21 cellular contexts compared by ENCODE assay signal in the genomic region with DNA sequence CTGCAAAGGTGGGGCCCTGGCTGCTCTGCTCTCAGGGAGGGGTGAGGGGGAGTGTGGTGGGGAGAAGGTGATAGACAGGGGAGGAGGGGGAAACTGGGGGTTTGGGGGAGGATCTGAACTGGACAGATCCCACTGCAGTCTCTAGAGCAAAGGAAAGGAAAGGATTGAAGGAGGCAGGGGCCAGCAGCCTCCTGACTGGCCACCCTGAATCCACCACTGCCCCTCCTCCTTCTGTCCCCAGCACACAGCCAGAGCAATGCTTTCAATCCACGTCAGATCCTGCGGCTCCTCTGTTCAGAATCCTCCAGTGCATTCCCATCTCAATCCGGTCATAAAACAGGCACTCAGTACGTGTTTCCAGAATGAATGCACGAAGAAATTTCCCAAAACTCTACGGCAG.
DNase-seq lines count a peak whose midpoint lies in the region; ATAC-seq and TF ChIP-seq lines count a peak whose summit lies in the region.
"Had no signal": no experiment of that assay in that cellular context is flagged by ENCODE, and none has a peak within 500 bp of the region (broad histone marks: within the 10 kb centered on the region; RNA-seq: fewer than 3 reads in every experiment).

No MANE protein-coding gene starts in this region.

- H3K79me2 ChIP-seq in osteoblast (ENCODE audit: insufficient read depth, low read length) = no peaks in the 10 kb centered on the region

- H3K4me3 ChIP-seq in osteoblast (ENCODE audit: insufficient read depth, low read length) = no peak overlapping the region
- H3K4me3 ChIP-seq: tibial nerve had no signal

- DNase-seq in Right ventricle myocardium superior = no peak
- DNase-seq in Right ventricle myocardium inferior (ENCODE audit: missing footprints) = no peak
- DNase-seq in iPS-NIHi11 (ENCODE audit: low spot score) = peak; percentile 51
- peak; percentile 75 for DNase-seq in osteoblast (ENCODE audit: insufficient read length, low spot score, missing footprints)
- DNase-seq in stimulated activated naive B cell treated with anti-CD40 and anti-IgM and Interleukin-4, amounts not matched to agents 10 μg/mL and 1 μg/mL and 100 μg/mL, for 72 hours = no peak
- DNase-seq in activated T-cell treated with anti-CD3 and anti-CD28 coated beads, Interleukin-2, amount 50 U/mL, for 48 hours = no peak
- no peak for DNase-seq in effector CD8-positive, alpha-beta T cell (lab: John Stamatoyannopoulos, UW)
- DNase-seq in NK-92 treated with Interleukin-12 subunit alpha and Interleukin-12 subunit beta, amount 100 ng/mL, for 24 hours (lab: John Stamatoyannopoulos, UW) = no peak
- DNase-seq: activated CD4-positive, CD25-positive, alpha-beta regulatory T cell; activated CD8-positive, alpha-beta T cell treated with anti-CD3 and anti-CD28 coated beads for 36 hours; activated T-cell treated with anti-CD3 and anti-CD28 coated beads, Interleukin-2, amount 50 U/mL, for 4 hours; Caco-2; hippocampal formation; KG1; NCI-H2081; NCI-H526 treated with DMSO at 0.1 percent for 48 hours; SHP77 treated with DMSO at 0.1 percent for 48 hours; T-helper 17 cell had no signal

- H3K27ac Mint-ChIP-seq in stimulated activated naive B cell treated with anti-CD40 and anti-IgM and Interleukin-4, amounts not matched to agents 10 μg/mL and 1 μg/mL and 100 μg/mL, for 72 hours = no peak overlapping the region
- H3K27ac Mint-ChIP-seq: activated CD8-positive, alpha-beta T cell treated with anti-CD3 and anti-CD28 coated beads for 36 hours; activated naive CD4-positive, alpha-beta T cell treated with anti-CD3 and anti-CD28 coated beads, Interleukin-2, amount 50 U/mL, for 24 hours; stimulated activated effector memory CD8-positive, alpha-beta T cell treated with anti-CD3 and anti-CD28 coated beads, Interleukin-12 subunit alpha, Interleukin-12 subunit beta, amount 100 ng/mL, for 72 hours; T-helper 17 cell had no signal

- H3K36me3 Mint-ChIP-seq in stimulated activated naive B cell treated with anti-CD40 and anti-IgM and Interleukin-4, amounts not matched to agents 10 μg/mL and 1 μg/mL and 100 μg/mL, for 72 hours = peaks cover 0 to 7% of the 10 kb centered on the region in 2 donors
- H3K36me3 Mint-ChIP-seq: activated naive CD4-positive, alpha-beta T cell treated with anti-CD3 and anti-CD28 coated beads, Interleukin-2, amount 50 U/mL, for 24 hours; stimulated activated effector memory CD8-positive, alpha-beta T cell treated with anti-CD3 and anti-CD28 coated beads, Interleukin-12 subunit alpha, Interleukin-12 subunit beta, amount 100 ng/mL, for 72 hours had no signal

- H3K36me3 ChIP-seq in osteoblast (ENCODE audit: insufficient read depth, low read length) = no peaks in the 10 kb centered on the region
- H3K36me3 ChIP-seq: tibial nerve had no signal

- no peak overlapping the region for H2AFZ ChIP-seq in osteoblast (ENCODE audit: low read length)

- peaks cover 0 to 5% of the 10 kb centered on the region in 2 donors for H3K9me3 Mint-ChIP-seq in stimulated activated naive B cell treated with anti-CD40 and anti-IgM and Interleukin-4, amounts not matched to agents 10 μg/mL and 1 μg/mL and 100 μg/mL, for 72 hours
- H3K9me3 Mint-ChIP-seq: activated CD8-positive, alpha-beta T cell treated with anti-CD3 and anti-CD28 coated beads for 36 hours; activated naive CD4-positive, alpha-beta T cell treated with anti-CD3 and anti-CD28 coated beads, Interleukin-2, amount 50 U/mL, for 24 hours; activated T-cell treated with anti-CD3 and anti-CD28 coated beads, Interleukin-2, amount 50 U/mL, for 4 hours; stimulated activated effector memory CD8-positive, alpha-beta T cell treated with anti-CD3 and anti-CD28 coated beads, Interleukin-12 subunit alpha, Interleukin-12 subunit beta, amount 100 ng/mL, for 72 hours had no signal

- intact Hi-C loops in Right ventricle myocardium superior (cut with DNase I) = no loop called here
- intact Hi-C loops in Right ventricle myocardium inferior (cut with DNase I) = no loop called here

- no peaks in the 10 kb centered on the region for H3K9me3 ChIP-seq in osteoblast (ENCODE audit: low read depth, low read length)
- H3K9me3 ChIP-seq: Caco-2 had no signal

- peaks cover 4% of the 10 kb centered on the region for H3K27me3 ChIP-seq in osteoblast (ENCODE audit: insufficient read depth, low read length)

- no peak overlapping the region for H3K27ac ChIP-seq in osteoblast (ENCODE audit: low read depth, low read length)
- H3K27ac ChIP-seq: tibial nerve had no signal

- H3K4me1 Mint-ChIP-seq in stimulated activated naive B cell treated with anti-CD40 and anti-IgM and Interleukin-4, amounts not matched to agents 10 μg/mL and 1 μg/mL and 100 μg/mL, for 72 hours = no peaks in the 10 kb centered on the region
- H3K4me1 Mint-ChIP-seq: activated naive CD4-positive, alpha-beta T cell treated with anti-CD3 and anti-CD28 coated beads, Interleukin-2, amount 50 U/mL, for 24 hours; stimulated activated effector memory CD8-positive, alpha-beta T cell treated with anti-CD3 and anti-CD28 coated beads, Interleukin-12 subunit alpha, Interleukin-12 subunit beta, amount 100 ng/mL, for 72 hours; T-helper 17 cell had no signal

- ATAC-seq in Right ventricle myocardium superior (ENCODE audit: poor library complexity) (peak; percentile 51), Right ventricle myocardium inferior (no peak)
- ATAC-seq in stimulated activated naive B cell treated with anti-CD40 and anti-IgM and Interleukin-4, amounts not matched to agents 10 μg/mL and 1 μg/mL and 100 μg/mL, for 72 hours (replicated peaks) = no peak
- ATAC-seq: activated CD8-positive, alpha-beta T cell treated with anti-CD3 and anti-CD28 coated beads for 36 hours; activated T-cell treated with anti-CD3 and anti-CD28 coated beads, Interleukin-2, amount 50 U/mL, for 4 hours; stimulated activated effector memory CD8-positive, alpha-beta T cell treated with anti-CD3 and anti-CD28 coated beads, Interleukin-12 subunit alpha, Interleukin-12 subunit beta, amount 100 ng/mL, for 72 hours; T-helper 17 cell had no signal

- no peak overlapping the region for H3K4me2 ChIP-seq in osteoblast (ENCODE audit: insufficient read depth, low read length)

- no peak for TF ChIP-seq CTCF in osteoblast (IDR thresholded peaks at IDR 0.05; ENCODE audit: extremely low read depth, low read depth, low read length)

- no peak overlapping the region for H3K4me3 Mint-ChIP-seq in stimulated activated naive B cell treated with anti-CD40 and anti-IgM and Interleukin-4, amounts not matched to agents 10 μg/mL and 1 μg/mL and 100 μg/mL, for 72 hours
- H3K4me3 Mint-ChIP-seq: activated CD8-positive, alpha-beta T cell treated with anti-CD3 and anti-CD28 coated beads for 36 hours; activated naive CD4-positive, alpha-beta T cell treated with anti-CD3 and anti-CD28 coated beads, Interleukin-2, amount 50 U/mL, for 24 hours; activated T-cell treated with anti-CD3 and anti-CD28 coated beads, Interleukin-2, amount 50 U/mL, for 4 hours; stimulated activated effector memory CD8-positive, alpha-beta T cell treated with anti-CD3 and anti-CD28 coated beads, Interleukin-12 subunit alpha, Interleukin-12 subunit beta, amount 100 ng/mL, for 72 hours; T-helper 17 cell had no signal

- no peaks in the 10 kb centered on the region for H4K20me1 ChIP-seq in osteoblast (ENCODE audit: insufficient read depth, low read length)

- H3K27me3 Mint-ChIP-seq in stimulated activated naive B cell treated with anti-CD40 and anti-IgM and Interleukin-4, amounts not matched to agents 10 μg/mL and 1 μg/mL and 100 μg/mL, for 72 hours = peaks cover 0 to 19% of the 10 kb centered on the region in 2 donors
- H3K27me3 Mint-ChIP-seq: activated CD8-positive, alpha-beta T cell treated with anti-CD3 and anti-CD28 coated beads for 36 hours had no signal

- H3K4me1 ChIP-seq in osteoblast (ENCODE audit: insufficient read depth, low read length) = no peaks in the 10 kb centered on the region
- H3K4me1 ChIP-seq: Caco-2 had no signal

Comparison
In these comparisons a context has a peak if more than half of its experiments do, and no peak if none do; other contexts are left out.
1. DNase-seq: peak in iPS-NIHi11 (single experiment) and osteoblast (single experiment); none in Right ventricle myocardium superior (single experiment), Right ventricle myocardium inferior (single experiment), stimulated activated naive B cell treated with anti-CD40 and anti-IgM and Interleukin-4, amounts not matched to agents 10 μg/mL and 1 μg/mL and 100 μg/mL, for 72 hours (single experiment), activated T-cell treated with anti-CD3 and anti-CD28 coated beads, Interleukin-2, amount 50 U/mL, for 48 hours (0 of 2), effector CD8-positive, alpha-beta T cell (single experiment) and NK-92 treated with Interleukin-12 subunit alpha and Interleukin-12 subunit beta, amount 100 ng/mL, for 24 hours (single experiment).